In the genomic region with DNA sequence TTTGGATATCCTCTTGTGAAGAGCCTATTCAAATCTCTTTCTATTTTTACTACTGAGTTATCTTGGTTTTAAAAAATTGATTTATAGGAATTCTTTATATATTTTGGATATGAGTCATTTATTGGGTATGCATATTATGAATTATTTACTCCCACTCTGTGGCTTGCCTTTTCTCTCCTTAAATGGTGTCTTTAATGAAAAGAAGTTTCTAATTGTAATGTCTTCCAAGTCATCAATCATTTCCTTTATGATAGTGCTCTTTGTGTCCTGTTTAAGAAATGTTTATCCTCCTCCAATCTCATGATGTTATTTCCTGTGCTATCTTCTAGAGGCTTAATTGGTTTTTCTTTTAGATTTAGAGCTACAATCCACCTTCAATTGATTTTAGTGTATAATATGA, we compare ENCODE assay signal across 22 cellular contexts.
DNase-seq lines count a peak whose midpoint lies in the region; ATAC-seq and TF ChIP-seq lines count a peak whose summit lies in the region.
"Had no signal": no experiment of that assay in that cellular context is flagged by ENCODE, and none has a peak within 500 bp of the region (broad histone marks: within the 10 kb centered on the region; RNA-seq: fewer than 3 reads in every experiment).

No MANE protein-coding gene starts in this region.

- no peaks in the 10 kb centered on the region for H3K9me3 Mint-ChIP-seq in activated T-helper 2 cell treated with anti-CD3 and anti-CD28 coated beads, Interferon-gamma antibody, Interleukin-2, Interleukin-4, amounts not matched to agents 10 μg/mL and 5 μg/mL and 100 μg/mL, durations not matched to agents 14 hours and 24 hours and 36 hours
- H3K9me3 Mint-ChIP-seq: GM23338 had no signal

- H3K9me3 ChIP-seq in RWPE2 (ENCODE audit: severe bottlenecking) = no peaks in the 10 kb centered on the region
- H3K9me3 ChIP-seq: adrenal gland, tibial nerve had no signal

- H3K27me3 Mint-ChIP-seq in activated T-helper 2 cell treated with anti-CD3 and anti-CD28 coated beads, Interferon-gamma antibody, Interleukin-2, Interleukin-4, amounts not matched to agents 10 μg/mL and 5 μg/mL and 100 μg/mL, durations not matched to agents 14 hours and 24 hours and 36 hours (ENCODE audit: low read depth) = no peaks in the 10 kb centered on the region
- H3K27me3 Mint-ChIP-seq: progenitor cell of endocrine pancreas had no signal

- no peak overlapping the region for H3K4me3 Mint-ChIP-seq in activated T-helper 2 cell treated with anti-CD3 and anti-CD28 coated beads, Interferon-gamma antibody, Interleukin-2, Interleukin-4, amounts not matched to agents 10 μg/mL and 5 μg/mL and 100 μg/mL, durations not matched to agents 14 hours and 24 hours and 36 hours (ENCODE audit: low read depth)
- H3K4me3 Mint-ChIP-seq: GM23338; T-helper 1 cell treated with Interleukin-12 subunit alpha and Interleukin-12 subunit beta and Interleukin-4 antibody, amounts not matched to agents 30 μg/mL and 1 μg/mL, for 36 hours had no signal

- H3K4me3 ChIP-seq in RWPE2 (ENCODE audit: severe bottlenecking) = no peak overlapping the region
- H3K4me3 ChIP-seq in fibroblast of villous mesenchyme (ENCODE audit: low read depth, low read length) = no peak overlapping the region
- H3K4me3 ChIP-seq: adrenal gland, coronary artery, GM23338, tibial nerve had no signal

- no peaks in the 10 kb centered on the region for H3K36me3 Mint-ChIP-seq in activated T-helper 2 cell treated with anti-CD3 and anti-CD28 coated beads, Interferon-gamma antibody, Interleukin-2, Interleukin-4, amounts not matched to agents 10 μg/mL and 5 μg/mL and 100 μg/mL, durations not matched to agents 14 hours and 24 hours and 36 hours (ENCODE audit: low read depth)

- peak; percentile 56 for ATAC-seq in RWPE2 (ENCODE audit: low read depth)
- ATAC-seq: GM23338, left cardiac atrium had no signal

- H3K4me1 Mint-ChIP-seq in activated T-helper 2 cell treated with anti-CD3 and anti-CD28 coated beads, Interferon-gamma antibody, Interleukin-2, Interleukin-4, amounts not matched to agents 10 μg/mL and 5 μg/mL and 100 μg/mL, durations not matched to agents 14 hours and 24 hours and 36 hours (ENCODE audit: low read depth) = no peaks in the 10 kb centered on the region
- H3K4me1 Mint-ChIP-seq: GM23338 had no signal

- no peak overlapping the region for H3K27ac Mint-ChIP-seq in activated T-helper 2 cell treated with anti-CD3 and anti-CD28 coated beads, Interferon-gamma antibody, Interleukin-2, Interleukin-4, amounts not matched to agents 10 μg/mL and 5 μg/mL and 100 μg/mL, durations not matched to agents 14 hours and 24 hours and 36 hours
- H3K27ac Mint-ChIP-seq: progenitor cell of endocrine pancreas; T-helper 1 cell treated with Interleukin-12 subunit alpha and Interleukin-12 subunit beta and Interleukin-4 antibody, amounts not matched to agents 30 μg/mL and 1 μg/mL, for 36 hours had no signal

- peak overlapping the region; percentile 36 for H3K27ac ChIP-seq in RWPE2 (ENCODE audit: poor library complexity, severe bottlenecking)
- H3K27ac ChIP-seq: adrenal gland, coronary artery, tibial nerve had no signal

- no peaks in the 10 kb centered on the region for H3K27me3 ChIP-seq in RWPE2 (ENCODE audit: insufficient read depth, poor library complexity, severe bottlenecking)
- H3K27me3 ChIP-seq: adrenal gland, tibial nerve had no signal

- H3K36me3 ChIP-seq in RWPE2 (ENCODE audit: low read depth) = no peaks in the 10 kb centered on the region
- H3K36me3 ChIP-seq: adrenal gland, tibial nerve had no signal

- DNase-seq in COLO829 (ENCODE audit: low spot score) (peak; percentile 45), HCEC 1CT (peak; percentile 75), RWPE2 (ENCODE audit: low spot score) (no peak), fibroblast of villous mesenchyme (ENCODE audit: low read depth) (peak; percentile 70), posterior cingulate gyrus (no peak), hippocampal formation (lab: John Stamatoyannopoulos, UW) (no peak)
- DNase-seq in activated T-helper 2 cell treated with anti-CD3 and anti-CD28 coated beads, Interferon-gamma antibody, Interleukin-2, Interleukin-4, amounts not matched to agents 10 μg/mL and 5 μg/mL and 100 μg/mL, durations not matched to agents 14 hours and 24 hours and 36 hours (ENCODE audit: low spot score) = no peak
- DNase-seq in activated CD4-positive, CD25-positive, alpha-beta regulatory T cell treated with anti-CD3 and anti-CD28 coated beads, Interleukin-2, amount 50 U/mL, for 72 hours = no peak
- DNase-seq: activated CD4-positive, alpha-beta T cell treated with anti-CD3 and anti-CD28 coated beads for 4 hours; activated CD8-positive, alpha-beta memory T cell treated with anti-CD3 and anti-CD28 coated beads for 24 hours; activated naive CD4-positive, alpha-beta T cell; activated T-cell treated with anti-CD3 and anti-CD28 coated beads, Interleukin-2, amount 50 U/mL, for 1 hour; adrenal gland; Karpas-422; left cardiac atrium; NCI-H187; NCI-H226 had no signal

- peaks cover 17% of the 10 kb centered on the region for H3K4me1 ChIP-seq in RWPE2 (ENCODE audit: insufficient read depth, poor library complexity, severe bottlenecking)
- H3K4me1 ChIP-seq: adrenal gland, tibial nerve had no signal

- no peak for TF ChIP-seq CTCF in RWPE2 (IDR thresholded peaks at IDR 0.05; ENCODE audit: poor library complexity, severe bottlenecking)
- TF ChIP-seq CTCF in fibroblast of villous mesenchyme (IDR thresholded peaks at IDR 0.05; ENCODE audit: insufficient read depth, low read depth, low read length) = no peak

- intact Hi-C loops in posterior cingulate gyrus (cut with DNase I) = no loop called here
- intact Hi-C loops in activated T-helper 2 cell treated with anti-CD3 and anti-CD28 coated beads, Interferon-gamma antibody, Interleukin-2, Interleukin-4, amounts not matched to agents 10 μg/mL and 5 μg/mL and 100 μg/mL, durations not matched to agents 14 hours and 24 hours and 36 hours (cut with micrococcal nuclease) = no loop called here

Comparison
In these comparisons a context has a peak if more than half of its experiments do, and no peak if none do; other contexts are left out.
1. DNase-seq: peak in COLO829 (single experiment), HCEC 1CT (single experiment) and fibroblast of villous mesenchyme (single experiment); none in RWPE2 (single experiment), posterior cingulate gyrus (0 of 10), activated T-helper 2 cell treated with anti-CD3 and anti-CD28 coated beads, Interferon-gamma antibody, Interleukin-2, Interleukin-4, amounts not matched to agents 10 μg/mL and 5 μg/mL and 100 μg/mL, durations not matched to agents 14 hours and 24 hours and 36 hours (single experiment), hippocampal formation (0 of 2) and activated CD4-positive, CD25-positive, alpha-beta regulatory T cell treated with anti-CD3 and anti-CD28 coated beads, Interleukin-2, amount 50 U/mL, for 72 hours (single experiment).